ENCODE assay signal across 1 cellular context in genomic region chr17:77946900-77947643, GRCh38.
TF ChIP-seq lines count a peak whose summit lies in the region.

No MANE protein-coding gene starts in this region.

TF ChIP-seq in HepG2, 621 proteins besides CTCF, POLR2A, EP300 and RAD21 (continued from another document):
- TF ChIP-seq ZBED4 (CRISPR knock-in tag; IDR thresholded peaks at IDR 0.05; ENCODE audit: borderline replicate concordance) = no peak
- TF ChIP-seq TERF1 (CRISPR knock-in tag; IDR thresholded peaks at IDR 0.05) = no peak
